In the genomic region with DNA sequence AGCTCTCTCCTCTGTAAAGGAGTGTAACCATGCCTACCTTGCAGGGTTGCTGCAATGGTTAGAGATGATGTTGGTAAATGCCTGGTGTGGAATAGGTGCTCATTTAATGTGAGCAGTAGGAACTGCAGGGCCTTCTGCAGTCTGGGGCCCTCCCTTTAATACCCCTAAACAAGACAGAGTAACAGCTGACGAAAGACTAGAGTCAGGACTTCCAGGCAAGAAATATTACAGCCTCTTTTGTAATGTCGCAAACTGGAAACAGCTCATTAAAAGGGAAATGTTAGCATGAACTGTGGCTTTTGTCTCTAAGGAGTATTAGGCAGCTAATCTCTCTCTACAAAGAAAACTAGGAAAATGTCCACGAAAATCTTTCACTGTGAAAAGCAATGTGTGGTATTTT, we compare ENCODE assay signal across 29 cellular contexts. TPM values are rescaled to one million over a fixed set of nuclear protein-coding genes. Genes with fewer than 3 reads are reported as not detected.
DNase-seq lines count a peak whose midpoint lies in the region; FAIRE-seq and TF ChIP-seq lines count a peak whose summit lies in the region.
"Had no signal": no experiment of that assay in that cellular context is flagged by ENCODE, and none has a peak within 500 bp of the region (broad histone marks: within the 10 kb centered on the region; RNA-seq: fewer than 3 reads in every experiment).

No MANE protein-coding gene starts in this region.

- no peak overlapping the region for H3K4me3 ChIP-seq in SJCRH30
- H3K4me3 ChIP-seq: GM23338, SJSA1 had no signal

- peaks cover 0 to 2% (median 0%) of the 10 kb centered on the region in 3 donors for H3K27me3 Mint-ChIP-seq in CD14-positive monocyte (ENCODE audit: low read depth in 3 of 3)
- H3K27me3 Mint-ChIP-seq in dendritic cell treated with granulocyte-macrophage colony-stimulating factor and Interleukin-4, amounts not matched to agents 40 ng/mL and 50 ng/mL, for 4 days = no peaks in the 10 kb centered on the region

- H3K4me3 Mint-ChIP-seq in CD14-positive monocyte = no peak overlapping the region
- no peak overlapping the region for H3K4me3 Mint-ChIP-seq in dendritic cell treated with granulocyte-macrophage colony-stimulating factor and Interleukin-4, amounts not matched to agents 40 ng/mL and 50 ng/mL, for 4 days
- H3K4me3 Mint-ChIP-seq: CD8-positive, alpha-beta memory T cell; GM23338 had no signal

- no peak for FAIRE-seq in H54 (lab: Jason Lieb, UNC)
- FAIRE-seq in frontal cortex (lab: Jason Lieb, UNC) = no peak
- FAIRE-seq: GM12892, GM18507 had no signal

- H3K27me3 ChIP-seq in SJCRH30 = 0 out of 2 replicates have a peak, but pooled peaks cover 5% of the 10 kb centered on the region
- H3K27me3 ChIP-seq: BLaER1 treated with 17β-estradiol and CSF1 and Interleukin-3, amounts not matched to agents 10 nM and 100 nM; SJSA1 had no signal

- peaks cover 76% of the 10 kb centered on the region for H3K4me1 Mint-ChIP-seq in CD14-positive monocyte
- H3K4me1 Mint-ChIP-seq in dendritic cell treated with granulocyte-macrophage colony-stimulating factor and Interleukin-4, amounts not matched to agents 40 ng/mL and 50 ng/mL, for 4 days (ENCODE audit: low read depth) = peaks cover 69% of the 10 kb centered on the region
- H3K4me1 Mint-ChIP-seq: CD8-positive, alpha-beta memory T cell had no signal

- H3K9me3 ChIP-seq in SJCRH30 (replicated peaks) = no peaks in the 10 kb centered on the region
- H3K9me3 ChIP-seq: BLaER1 treated with 17β-estradiol and CSF1 and Interleukin-3, amounts not matched to agents 10 nM and 100 nM; SJSA1 had no signal

- no peak for TF ChIP-seq CTCF in CD14-positive monocyte (IDR thresholded peaks at IDR 0.05)

- TF ChIP-seq POLR2A in H54 (IDR thresholded peaks at IDR 0.05; ENCODE audit: low read depth, low read length) = no peak

- peak overlapping the region; percentile 92 to 100 (median 98) for H3K27ac Mint-ChIP-seq in CD14-positive monocyte
- H3K27ac Mint-ChIP-seq in dendritic cell treated with granulocyte-macrophage colony-stimulating factor and Interleukin-4, amounts not matched to agents 40 ng/mL and 50 ng/mL, for 4 days = peak overlapping the region; percentile 75
- H3K27ac Mint-ChIP-seq: CD8-positive, alpha-beta memory T cell; GM23338 had no signal

- no peaks in the 10 kb centered on the region for H3K36me3 ChIP-seq in SJCRH30
- H3K36me3 ChIP-seq: SJSA1 had no signal

- no peaks in the 10 kb centered on the region for H3K4me1 ChIP-seq in SJCRH30
- H3K4me1 ChIP-seq: SJSA1 had no signal

- H3K36me3 Mint-ChIP-seq in CD14-positive monocyte = peaks cover 5 to 11% of the 10 kb centered on the region in 2 donors
- H3K36me3 Mint-ChIP-seq in dendritic cell treated with granulocyte-macrophage colony-stimulating factor and Interleukin-4, amounts not matched to agents 40 ng/mL and 50 ng/mL, for 4 days (ENCODE audit: low read depth) = peaks cover 5% of the 10 kb centered on the region
- H3K36me3 Mint-ChIP-seq: CD8-positive, alpha-beta memory T cell had no signal

- intact Hi-C loops in CD14-positive monocyte (cut with micrococcal nuclease) = no loop called here
- intact Hi-C loops in dendritic cell treated with granulocyte-macrophage colony-stimulating factor and Interleukin-4, amounts not matched to agents 40 ng/mL and 50 ng/mL, for 4 days (cut with micrococcal nuclease) = no loop called here

- DNase-seq in AML-193 (lab: John Stamatoyannopoulos, UW) (peak; percentile 17 to 34), CD14-positive monocyte (ENCODE audit: low spot score) (no peak), NOMO-1 (lab: John Stamatoyannopoulos, UW; ENCODE audit: unreplicated experiment in 2 of 2) (peak; percentile 59 to 60), H54 (ENCODE audit: insufficient read length, low spot score) (no peak), SJCRH30 (no peak), frontal cortex (ENCODE audit: low spot score in 2 of 2) (no peak)
- DNase-seq in activated CD4-positive, CD25-positive, alpha-beta regulatory T cell treated with anti-CD3 and anti-CD28 coated beads, Interleukin-2, amount 50 U/mL, for 72 hours = no peak
- DNase-seq: Calu3; CD8-positive, alpha-beta memory T cell; DMS153; HCEC 1CT; KG1; NCI-H1048; NCI-H1436; NCI-H2029; NCI-H226; NCI-H510A treated with DMSO at 0.1 percent for 48 hours; NCI-H774; NK-92 treated with Interleukin-12 subunit alpha and Interleukin-12 subunit beta, amount 100 ng/mL, for 24 hours; PC-3; T-helper 1 cell had no signal

- H3K9me3 Mint-ChIP-seq in CD14-positive monocyte = peaks cover 0 to 2% (median 0%) of the 10 kb centered on the region in 7 donors
- no peaks in the 10 kb centered on the region for H3K9me3 Mint-ChIP-seq in dendritic cell treated with granulocyte-macrophage colony-stimulating factor and Interleukin-4, amounts not matched to agents 40 ng/mL and 50 ng/mL, for 4 days
- H3K9me3 Mint-ChIP-seq: GM23338 had no signal

- H3K27ac ChIP-seq in SJCRH30 = no peak overlapping the region
- H3K27ac ChIP-seq: SJSA1 had no signal

RNA-seq across cellular contexts. Expression of gene MARCO, which starts 26.0 kb away (rescaled TPM):
- polyA plus RNA-seq in CD14-positive monocyte = 10 to 100 TPM; 37.7 to 43.7 TPM
- total RNA-seq in SJCRH30 (2014; rRNA removed; shearing (Covaris generic)) = not detected in 2 replicates
- total RNA-seq in frontal cortex = under 0.01 TPM
- total RNA-seq: Calu3; CD8-positive, alpha-beta memory T cell; G401; GM23338; PC-3; RPMI7951; SJSA1 had no signal
- polyA plus RNA-seq: CD8-positive, alpha-beta memory T cell; GM23338 had no signal

Comparison
In these comparisons a context has a peak if more than half of its experiments do, and no peak if none do; other contexts are left out.
1. DNase-seq: peak in AML-193 (2 of 2) and NOMO-1 (2 of 2); none in CD14-positive monocyte (single experiment), activated CD4-positive, CD25-positive, alpha-beta regulatory T cell treated with anti-CD3 and anti-CD28 coated beads, Interleukin-2, amount 50 U/mL, for 72 hours (single experiment), H54 (single experiment), SJCRH30 (0 of 2) and frontal cortex (0 of 2).